1 cellular context compared by ENCODE assay signal in genomic region chr19:54462713-54463530, GRCh38.
TF ChIP-seq lines count a peak whose summit lies in the region.

No MANE protein-coding gene starts in this region.

TF ChIP-seq in HepG2, 621 proteins besides CTCF, POLR2A, EP300 and RAD21 (continued from another document and continues in another):
- TF ChIP-seq FOXO4 (CRISPR knock-in tag; conservative IDR thresholded peaks at IDR 0.05) (no peak), ZNF839 (CRISPR knock-in tag; IDR thresholded peaks at IDR 0.05; ENCODE audit: borderline replicate concordance) (no peak), ETV5 (CRISPR knock-in tag; IDR thresholded peaks at IDR 0.05; ENCODE audit: borderline replicate concordance) (no peak; the same call in none of the 2 replicates), FOXJ3 (CRISPR knock-in tag; IDR thresholded peaks at IDR 0.05; ENCODE audit: borderline replicate concordance) (no peak), DRAP1 (CRISPR knock-in tag; IDR thresholded peaks at IDR 0.05) (no peak), HOMEZ (CRISPR knock-in tag; IDR thresholded peaks at IDR 0.05; ENCODE audit: low read depth) (no peak), DDIT3 (CRISPR knock-in tag; IDR thresholded peaks at IDR 0.05) (no peak), NR2F6 (IDR thresholded peaks at IDR 0.05) (no peak), NR2F6 (CRISPR knock-in tag; IDR thresholded peaks at IDR 0.05) (no peak), DNMT1 (CRISPR knock-in tag; IDR thresholded peaks at IDR 0.05) (no peak; the same call in 1 of the 2 replicates), ZNF614 (CRISPR knock-in tag; IDR thresholded peaks at IDR 0.05; ENCODE audit: borderline replicate concordance) (no peak), ZSCAN9 (CRISPR knock-in tag; IDR thresholded peaks at IDR 0.05; ENCODE audit: borderline replicate concordance) (no peak; the same call in 1 of the 2 replicates), POGZ (CRISPR knock-in tag; IDR thresholded peaks at IDR 0.05) (0 out of 2 replicates have a peak, but pooled peaks have one; percentile 9), ZNF788 (CRISPR knock-in tag; IDR thresholded peaks at IDR 0.05; ENCODE audit: borderline replicate concordance) (peak; percentile 77), THRA (CRISPR knock-in tag; IDR thresholded peaks at IDR 0.05; ENCODE audit: borderline replicate concordance) (no peak), KLF12 (CRISPR knock-in tag; IDR thresholded peaks at IDR 0.05; ENCODE audit: borderline replicate concordance) (no peak; the same call in 1 of the 2 replicates), ATF7-NPFF (CRISPR knock-in tag; IDR thresholded peaks at IDR 0.05; ENCODE audit: low read depth) (peak; percentile 92), PHF20 (CRISPR knock-in tag; IDR thresholded peaks at IDR 0.05) (peak; percentile 56), ZBTB3 (CRISPR knock-in tag; IDR thresholded peaks at IDR 0.05; ENCODE audit: borderline replicate concordance, low read depth) (no peak), REPIN1 (CRISPR knock-in tag; IDR thresholded peaks at IDR 0.05; ENCODE audit: borderline replicate concordance, low read depth) (peak; percentile 20; the same call in 1 of the 2 replicates), SMAD9 (CRISPR knock-in tag; IDR thresholded peaks at IDR 0.05) (0 out of 2 replicates have a peak, but pooled peaks have one; percentile 32), CENPX (CRISPR knock-in tag; IDR thresholded peaks at IDR 0.05) (no peak), ZBTB39 (CRISPR knock-in tag; IDR thresholded peaks at IDR 0.05) (0 out of 2 replicates have a peak, but pooled peaks have one; percentile 23), ZNF431 (CRISPR knock-in tag; IDR thresholded peaks at IDR 0.05; ENCODE audit: borderline replicate concordance, low read depth) (peak; percentile 78; the same call in 1 of the 2 replicates), GRHL1 (CRISPR knock-in tag; conservative IDR thresholded peaks at IDR 0.05) (no peak), ZNF597 (CRISPR knock-in tag; IDR thresholded peaks at IDR 0.05) (0 out of 2 replicates have a peak, but pooled peaks have one; percentile 75), TEAD3 (CRISPR knock-in tag; optimal IDR thresholded peaks at IDR 0.05; ENCODE audit: borderline replicate concordance) (no peak), ZNF260 (CRISPR knock-in tag; IDR thresholded peaks at IDR 0.05; ENCODE audit: borderline replicate concordance, low read depth) (no peak), ZNF687 (CRISPR knock-in tag; IDR thresholded peaks at IDR 0.05) (peak; percentile 96), IKZF1 (IDR thresholded peaks at IDR 0.05) (no peak), MIER3 (CRISPR knock-in tag; IDR thresholded peaks at IDR 0.05; ENCODE audit: borderline replicate concordance) (0 out of 2 replicates have a peak, but pooled peaks have one; percentile 36), MTF1 (CRISPR knock-in tag; IDR thresholded peaks at IDR 0.05) (peak; percentile 78; the same call in 1 of the 2 replicates), ZNF343 (CRISPR knock-in tag; IDR thresholded peaks at IDR 0.05) (no peak), ZNF20 (CRISPR knock-in tag; IDR thresholded peaks at IDR 0.05) (no peak), NRL (CRISPR knock-in tag; IDR thresholded peaks at IDR 0.05; ENCODE audit: borderline replicate concordance) (no peak; the same call in 1 of the 2 replicates), SKIL (CRISPR knock-in tag; IDR thresholded peaks at IDR 0.05; ENCODE audit: borderline replicate concordance) (no peak; the same call in 1 of the 2 replicates), ZKSCAN1 (IDR thresholded peaks at IDR 0.05; ENCODE audit: low read length) (no peak), REST (IDR thresholded peaks at IDR 0.05; ENCODE audit: borderline replicate concordance in 1 of 2, low read depth in 1 of 2, low read length in 2 of 2) (no peak), GTF2F1 (IDR thresholded peaks at IDR 0.05; ENCODE audit: low read length) (no peak)
